In genomic region chr6:7691675-7692452, GRCh38 we compare ENCODE assay signal across 11 cellular contexts. TPM values are rescaled to one million over a fixed set of nuclear protein-coding genes. Genes with fewer than 3 reads are reported as not detected.
DNase-seq lines count a peak whose midpoint lies in the region; ATAC-seq, FAIRE-seq and TF ChIP-seq lines count a peak whose summit lies in the region.
"Had no signal": no experiment of that assay in that cellular context is flagged by ENCODE, and none has a peak within 500 bp of the region (broad histone marks: within the 10 kb centered on the region; RNA-seq: fewer than 3 reads in every experiment).

No MANE protein-coding gene starts in this region.

- H3K27me3 Mint-ChIP-seq in activated T-helper 17 cell treated with anti-CD3 and anti-CD28 coated beads, Interleukin-2, amount 50 U/mL, for 72 hours: peaks cover 32% of the 10 kb centered on the region
- peaks cover 11% of the 10 kb centered on the region for H3K27me3 Mint-ChIP-seq in activated naive CD4-positive, alpha-beta T cell treated with anti-CD3 and anti-CD28 coated beads, Interleukin-2, amount 10 ng/mL, durations not matched to agents 7 days and 5 days

- peaks cover 66% of the 10 kb centered on the region for H3K4me1 ChIP-seq in A549
- H3K4me1 ChIP-seq in HEK293 (ENCODE audit: control insufficient read depth, insufficient read depth, low read length): no peaks in the 10 kb centered on the region; the same call in 1 of the 2 replicates

- peak; percentile 95 to 99 for ATAC-seq in A549
- peak; percentile 37 for ATAC-seq in activated T-helper 17 cell treated with anti-CD3 and anti-CD28 coated beads, Interleukin-2, amount 50 U/mL, for 72 hours (replicated peaks)

- H3K27ac Mint-ChIP-seq in activated T-helper 17 cell treated with anti-CD3 and anti-CD28 coated beads, Interleukin-2, amount 50 U/mL, for 72 hours: no peak overlapping the region
- H3K27ac Mint-ChIP-seq in activated naive CD4-positive, alpha-beta T cell treated with anti-CD3 and anti-CD28 coated beads, Interleukin-2, amount 10 ng/mL, durations not matched to agents 7 days and 5 days: no peak overlapping the region
- H3K27ac Mint-ChIP-seq: nephron had no signal

- TF ChIP-seq POLR2A in A549 (IDR thresholded peaks at IDR 0.05; ENCODE audit: low read length): no peak
- TF ChIP-seq POLR2A in GM12892 (IDR thresholded peaks at IDR 0.05; ENCODE audit: low read depth, low read length): no peak

- H3K4me1 Mint-ChIP-seq in activated T-helper 17 cell treated with anti-CD3 and anti-CD28 coated beads, Interleukin-2, amount 50 U/mL, for 72 hours: no peaks in the 10 kb centered on the region
- H3K4me1 Mint-ChIP-seq in activated naive CD4-positive, alpha-beta T cell treated with anti-CD3 and anti-CD28 coated beads, Interleukin-2, amount 10 ng/mL, durations not matched to agents 7 days and 5 days: no peaks in the 10 kb centered on the region
- H3K4me1 Mint-ChIP-seq: nephron had no signal

- TF ChIP-seq CTCF in A549 (IDR thresholded peaks at IDR 0.05): no peak
- TF ChIP-seq CTCF in HEK293 (tag by site-specific recombination; IDR thresholded peaks at IDR 0.05): no peak
- no peak for TF ChIP-seq CTCF in D721Med (IDR thresholded peaks at IDR 0.05; ENCODE audit: insufficient read depth, missing control alignments)

- DNase-seq in A549 (ENCODE audit: low read depth in 1 of 2, low spot score in 1 of 2) (peak; percentile 90 to 92), kidney glomerular epithelial cell (lab: John Stamatoyannopoulos, UW) (peak; percentile 40), Kasumi-1 (lab: John Stamatoyannopoulos, UW) (no peak), D721Med (ENCODE audit: insufficient read length, low spot score) (no peak), GM12892 (ENCODE audit: insufficient read length) (no peak)
- no peak for DNase-seq in activated naive CD4-positive, alpha-beta T cell treated with anti-CD3 and anti-CD28 coated beads, Interleukin-2, amount 10 ng/mL, durations not matched to agents 7 days and 5 days
- DNase-seq: activated naive CD4-positive, alpha-beta T cell treated with Interleukin-2 at 50 U/mL for 16 hours; DMS 273 treated with DMSO at 0.1 percent for 48 hours had no signal

- peak overlapping the region; percentile 15; the same call in 1 of the 3 replicates for H3K4me3 ChIP-seq in A549
- H3K4me3 ChIP-seq in HEK293 (ENCODE audit: low read depth, low read length): peak overlapping the region; percentile 13; the same call in 1 of the 2 replicates

- CTCF ChIA-PET in A549 (lab: Yijun Ruan, JAX): interaction anchor here (0.7 to 2.3 kb wide), 4 partner anchors 18 to 76 kb away, joined by 3 to 6 read pairs (median 3); no protein-coding TSS in a partner anchor
- CTCF ChIA-PET in HEK293 (lab: Yijun Ruan, JAX): interaction anchor here (0.6 to 2.0 kb wide), 3 partner anchors 8 to 748 kb away, joined by 3 to 5 read pairs (median 4); no protein-coding TSS in a partner anchor
- CTCF ChIA-PET in activated naive CD4-positive, alpha-beta T cell treated with anti-CD3 and anti-CD28 coated beads, Interleukin-2, amount 10 ng/mL, durations not matched to agents 7 days and 5 days (lab: Charles Lee): interaction anchor here (0.8 kb wide), 1 partner anchor 567 kb away, joined by 3 read pairs; no protein-coding TSS in a partner anchor

- 3% methylated on average over 18 of the region's 21 CpGs for WGBS in A549 (ENCODE audit: missing lambda C conversion rate)

- H3K36me3 Mint-ChIP-seq in activated T-helper 17 cell treated with anti-CD3 and anti-CD28 coated beads, Interleukin-2, amount 50 U/mL, for 72 hours (ENCODE audit: low read depth): no peaks in the 10 kb centered on the region
- no peaks in the 10 kb centered on the region for H3K36me3 Mint-ChIP-seq in activated naive CD4-positive, alpha-beta T cell treated with anti-CD3 and anti-CD28 coated beads, Interleukin-2, amount 10 ng/mL, durations not matched to agents 7 days and 5 days

- H3K27ac ChIP-seq in A549 (peak overlapping the region; percentile 93 to 97), HEK293 (ENCODE audit: extremely low read depth, low read depth, low read length) (no peak overlapping the region; the same call in 1 of the 2 replicates)

- H3K9me3 Mint-ChIP-seq in activated T-helper 17 cell treated with anti-CD3 and anti-CD28 coated beads, Interleukin-2, amount 50 U/mL, for 72 hours: no peaks in the 10 kb centered on the region
- H3K9me3 Mint-ChIP-seq in activated naive CD4-positive, alpha-beta T cell treated with anti-CD3 and anti-CD28 coated beads, Interleukin-2, amount 10 ng/mL, durations not matched to agents 7 days and 5 days: no peaks in the 10 kb centered on the region
- H3K9me3 Mint-ChIP-seq: nephron had no signal

- peak; percentile 67 to 76; a peak in 3 of 5 replicates for TF ChIP-seq EP300 in A549 (IDR thresholded peaks at IDR 0.05)

- POLR2A ChIA-PET in A549 (lab: Yijun Ruan, JAX) (interaction anchor here (1.0 kb wide), 1 partner anchor 20 kb away, joined by 5 read pairs; no protein-coding TSS in a partner anchor), HEK293 (lab: Yijun Ruan, JAX) (interaction anchor here (0.9 kb wide), 1 partner anchor 36 kb away, joined by 10 read pairs; no protein-coding TSS in a partner anchor)

- TF ChIP-seq RAD21 in A549 (conservative IDR thresholded peaks at IDR 0.05 in 1 of 2, IDR thresholded peaks at IDR 0.05 in 1 of 2): no peak

- H3K4me2 ChIP-seq in A549: peak overlapping the region; percentile 80

- no peaks in the 10 kb centered on the region for H3K9me3 ChIP-seq in A549
- H3K9me3 ChIP-seq in HEK293 (ENCODE audit: control insufficient read depth, insufficient read depth, low read depth, low read length): no peaks in the 10 kb centered on the region

- H3K36me3 ChIP-seq in HEK293 (ENCODE audit: control insufficient read depth in 2 of 2, insufficient read depth in 1 of 2, low read length in 2 of 2): no peaks in the 10 kb centered on the region

- H3K4me3 Mint-ChIP-seq in activated T-helper 17 cell treated with anti-CD3 and anti-CD28 coated beads, Interleukin-2, amount 50 U/mL, for 72 hours: no peak overlapping the region
- no peak overlapping the region for H3K4me3 Mint-ChIP-seq in activated naive CD4-positive, alpha-beta T cell treated with anti-CD3 and anti-CD28 coated beads, Interleukin-2, amount 10 ng/mL, durations not matched to agents 7 days and 5 days
- H3K4me3 Mint-ChIP-seq: nephron had no signal

- no peak for FAIRE-seq in A549 (lab: Jason Lieb, UNC)
- no peak for FAIRE-seq in D721Med (lab: Jason Lieb, UNC)
- no peak for FAIRE-seq in GM12892 (lab: Jason Lieb, UNC)

TF ChIP-seq in A549, 52 proteins besides CTCF, POLR2A, EP300 and RAD21 (continues in another document):
- TF ChIP-seq GATA3 (IDR thresholded peaks at IDR 0.05; ENCODE audit: borderline replicate concordance) (peak; percentile 72), HES2 (IDR thresholded peaks at IDR 0.05) (no peak), FOSL2 (IDR thresholded peaks at IDR 0.05) (peak; percentile 75), FOSL2 (CRISPR knock-in tag; IDR thresholded peaks at IDR 0.05) (peak; percentile 95), JUN (IDR thresholded peaks at IDR 0.05) (peak; percentile 30 to 67; a peak in 2 of 5 replicates), RFX5 (IDR thresholded peaks at IDR 0.05) (peak; percentile 86), E2F6 (IDR thresholded peaks at IDR 0.05; ENCODE audit: borderline replicate concordance, low read depth) (peak; percentile 38; the same call in 1 of the 2 replicates), FOSB (CRISPR knock-in tag; IDR thresholded peaks at IDR 0.05) (no peak)

TF ChIP-seq in HEK293, 187 proteins besides CTCF, POLR2A, EP300 and RAD21 (continues in another document):
- TF ChIP-seq KLF10 (tag by site-specific recombination; IDR thresholded peaks at IDR 0.05) (no peak), ZNF184 (tag by site-specific recombination; IDR thresholded peaks at IDR 0.05) (0 out of 2 replicates have a peak, but pooled peaks have one; percentile 4), KLF1 (tag by site-specific recombination; IDR thresholded peaks at IDR 0.05) (peak; percentile 77), ZNF544 (tag by site-specific recombination; IDR thresholded peaks at IDR 0.05) (no peak), KLF8 (tag by site-specific recombination; IDR thresholded peaks at IDR 0.05) (no peak), ZBTB17 (tag by site-specific recombination; IDR thresholded peaks at IDR 0.05) (0 out of 2 replicates have a peak, but pooled peaks have one; percentile 30), PBX3 (CRISPR knock-in tag; IDR thresholded peaks at IDR 0.05) (no peak), GLIS2 (tag by site-specific recombination; IDR thresholded peaks at IDR 0.05) (0 out of 2 replicates have a peak, but pooled peaks have one; percentile 34), ZNF501 (tag by site-specific recombination; IDR thresholded peaks at IDR 0.05) (no peak), RBAK (tag by site-specific recombination; IDR thresholded peaks at IDR 0.05) (no peak)

RNA-seq across cellular contexts. Expression of gene BMP6, which starts 34.0 kb away (rescaled TPM):
- 23.0 and 26.5 TPM in 2 replicates for polyA plus RNA-seq in A549 (2011; rRNA removed)
- polyA plus RNA-seq in A549 (2012; cell fraction: cytosol; rRNA removed): 5.0 and 6.0 TPM in 2 replicates
- polyA plus RNA-seq in A549 (2012; cell fraction: nucleus; rRNA removed): 5.7 and 6.1 TPM in 2 replicates
- polyA plus RNA-seq in A549 (2017; fragmentation: RNase III; extraction: RNeasy Plus Mini Kit Qiagen cat#74134 plus additional on column Dnase treatment): 3.0 to 8.4 TPM (median 4.5 TPM) in 3 replicates
- polyA minus RNA-seq in A549 (2011; rRNA and poly(A)+ RNA removed): 21.0 and 26.3 TPM in 2 replicates
- under 1 TPM in 1 of 2 donors, not detected in 1; 0.21 TPM for total RNA-seq in activated T-helper 17 cell treated with anti-CD3 and anti-CD28 coated beads, Interleukin-2, amount 50 U/mL, for 72 hours
- polyA plus RNA-seq in GM12892 (2012; ENCODE audit: missing spikeins): 0.21 TPM

Comparison
In these comparisons a context has a peak if more than half of its experiments do, and no peak if none do; other contexts are left out.
1. DNase-seq: peak in A549 (2 of 2) and kidney glomerular epithelial cell (single experiment); none in Kasumi-1 (0 of 2), activated naive CD4-positive, alpha-beta T cell treated with anti-CD3 and anti-CD28 coated beads, Interleukin-2, amount 10 ng/mL, durations not matched to agents 7 days and 5 days (single experiment), D721Med (single experiment) and GM12892 (single experiment).